In the genomic region with DNA sequence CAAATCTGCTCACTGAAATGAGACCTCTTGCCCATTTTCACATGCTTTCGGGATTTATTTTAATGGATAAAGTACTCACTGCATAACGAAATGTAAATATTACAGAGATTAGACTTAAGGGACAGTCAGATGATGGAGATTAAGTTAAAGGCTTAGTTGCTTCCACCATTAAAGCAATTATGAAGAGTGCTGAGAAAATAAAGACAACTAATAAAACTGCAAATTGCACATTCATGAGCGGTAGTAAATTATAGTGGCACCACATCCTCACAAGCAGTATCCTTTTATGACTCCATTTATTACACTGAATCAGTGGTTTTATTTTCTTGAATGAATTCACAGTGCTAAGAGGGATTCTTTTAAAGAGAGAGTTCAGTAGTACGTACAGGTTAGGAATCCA, we compare ENCODE assay signal across 1 cellular context.
A peak's percentile ranks its signal among the peaks of the same experiment; 100 is the strongest.
TF ChIP-seq lines count a peak whose summit lies in the region.

No MANE protein-coding gene starts in this region.

TF ChIP-seq in HEK293, 187 proteins besides CTCF, POLR2A, EP300 and RAD21 (continued from another document and continues in another):
- TF ChIP-seq, protein P1, sequence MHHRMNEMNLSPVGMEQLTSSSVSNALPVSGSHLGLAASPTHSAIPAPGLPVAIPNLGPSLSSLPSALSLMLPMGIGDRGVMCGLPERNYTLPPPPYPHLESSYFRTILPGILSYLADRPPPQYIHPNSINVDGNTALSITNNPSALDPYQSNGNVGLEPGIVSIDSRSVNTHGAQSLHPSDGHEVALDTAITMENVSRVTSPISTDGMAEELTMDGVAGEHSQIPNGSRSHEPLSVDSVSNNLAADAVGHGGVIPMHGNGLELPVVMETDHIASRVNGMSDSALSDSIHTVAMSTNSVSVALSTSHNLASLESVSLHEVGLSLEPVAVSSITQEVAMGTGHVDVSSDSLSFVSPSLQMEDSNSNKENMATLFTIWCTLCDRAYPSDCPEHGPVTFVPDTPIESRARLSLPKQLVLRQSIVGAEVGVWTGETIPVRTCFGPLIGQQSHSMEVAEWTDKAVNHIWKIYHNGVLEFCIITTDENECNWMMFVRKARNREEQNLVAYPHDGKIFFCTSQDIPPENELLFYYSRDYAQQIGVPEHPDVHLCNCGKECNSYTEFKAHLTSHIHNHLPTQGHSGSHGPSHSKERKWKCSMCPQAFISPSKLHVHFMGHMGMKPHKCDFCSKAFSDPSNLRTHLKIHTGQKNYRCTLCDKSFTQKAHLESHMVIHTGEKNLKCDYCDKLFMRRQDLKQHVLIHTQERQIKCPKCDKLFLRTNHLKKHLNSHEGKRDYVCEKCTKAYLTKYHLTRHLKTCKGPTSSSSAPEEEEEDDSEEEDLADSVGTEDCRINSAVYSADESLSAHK (tag by site-specific recombination; IDR thresholded peaks at IDR 0.05) = peak; percentile 87
- TF ChIP-seq ZNF692 (tag by site-specific recombination; IDR thresholded peaks at IDR 0.05) (no peak), ZNF600 (tag by site-specific recombination; IDR thresholded peaks at IDR 0.05) (no peak), GLI2 (tag by site-specific recombination; IDR thresholded peaks at IDR 0.05; ENCODE audit: borderline replicate concordance, low read depth) (peak; percentile 73), ZFP3 (tag by site-specific recombination; IDR thresholded peaks at IDR 0.05; ENCODE audit: low read depth) (no peak), REPIN1 (tag by site-specific recombination; IDR thresholded peaks at IDR 0.05; ENCODE audit: low read depth) (no peak), ZBTB44 (tag by site-specific recombination; IDR thresholded peaks at IDR 0.05) (peak; percentile 95), ZNF776 (tag by site-specific recombination; IDR thresholded peaks at IDR 0.05; ENCODE audit: borderline replicate concordance) (no peak), ZNF140 (tag by site-specific recombination; IDR thresholded peaks at IDR 0.05) (no peak), YY1 (tag by site-specific recombination; IDR thresholded peaks at IDR 0.05) (peak; percentile 64; the same call in 1 of the 2 replicates), KLF8 (tag by site-specific recombination; IDR thresholded peaks at IDR 0.05) (peak; percentile 33), MYNN (tag by site-specific recombination; IDR thresholded peaks at IDR 0.05; ENCODE audit: borderline replicate concordance) (no peak), ZSCAN5A (tag by site-specific recombination; IDR thresholded peaks at IDR 0.05) (no peak), ZNF404 (tag by site-specific recombination; IDR thresholded peaks at IDR 0.05) (no peak), SCRT2 (tag by site-specific recombination; IDR thresholded peaks at IDR 0.05) (no peak), ZNF596 (tag by site-specific recombination; IDR thresholded peaks at IDR 0.05) (peak; percentile 76; the same call in 1 of the 2 replicates), ZNF221 (tag by site-specific recombination; IDR thresholded peaks at IDR 0.05; ENCODE audit: borderline replicate concordance) (no peak), ZNF19 (tag by site-specific recombination; IDR thresholded peaks at IDR 0.05; ENCODE audit: low read depth) (no peak), ZNF416 (tag by site-specific recombination; IDR thresholded peaks at IDR 0.05) (no peak), ZNF302 (tag by site-specific recombination; IDR thresholded peaks at IDR 0.05; ENCODE audit: low read depth) (0 out of 2 replicates have a peak, but pooled peaks have one; percentile 46), PRDM2 (tag by site-specific recombination; IDR thresholded peaks at IDR 0.05; ENCODE audit: borderline replicate concordance) (no peak), ZSCAN23 (tag by site-specific recombination; IDR thresholded peaks at IDR 0.05) (no peak), ZNF23 (tag by site-specific recombination; IDR thresholded peaks at IDR 0.05; ENCODE audit: borderline replicate concordance) (no peak), MZF1 (tag by site-specific recombination; IDR thresholded peaks at IDR 0.05; ENCODE audit: borderline replicate concordance) (peak; percentile 92; the same call in 1 of the 2 replicates), ELK4 (IDR thresholded peaks at IDR 0.05; ENCODE audit: borderline replicate concordance, low read depth, low read length) (no peak), ZNF488 (tag by site-specific recombination; IDR thresholded peaks at IDR 0.05) (no peak)
- TF ChIP-seq, protein P2, sequence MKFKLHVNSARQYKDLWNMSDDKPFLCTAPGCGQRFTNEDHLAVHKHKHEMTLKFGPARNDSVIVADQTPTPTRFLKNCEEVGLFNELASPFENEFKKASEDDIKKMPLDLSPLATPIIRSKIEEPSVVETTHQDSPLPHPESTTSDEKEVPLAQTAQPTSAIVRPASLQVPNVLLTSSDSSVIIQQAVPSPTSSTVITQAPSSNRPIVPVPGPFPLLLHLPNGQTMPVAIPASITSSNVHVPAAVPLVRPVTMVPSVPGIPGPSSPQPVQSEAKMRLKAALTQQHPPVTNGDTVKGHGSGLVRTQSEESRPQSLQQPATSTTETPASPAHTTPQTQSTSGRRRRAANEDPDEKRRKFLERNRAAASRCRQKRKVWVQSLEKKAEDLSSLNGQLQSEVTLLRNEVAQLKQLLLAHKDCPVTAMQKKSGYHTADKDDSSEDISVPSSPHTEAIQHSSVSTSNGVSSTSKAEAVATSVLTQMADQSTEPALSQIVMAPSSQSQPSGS (tag by site-specific recombination; IDR thresholded peaks at IDR 0.05; ENCODE audit: low read depth) = no peak
- TF ChIP-seq, protein P3, sequence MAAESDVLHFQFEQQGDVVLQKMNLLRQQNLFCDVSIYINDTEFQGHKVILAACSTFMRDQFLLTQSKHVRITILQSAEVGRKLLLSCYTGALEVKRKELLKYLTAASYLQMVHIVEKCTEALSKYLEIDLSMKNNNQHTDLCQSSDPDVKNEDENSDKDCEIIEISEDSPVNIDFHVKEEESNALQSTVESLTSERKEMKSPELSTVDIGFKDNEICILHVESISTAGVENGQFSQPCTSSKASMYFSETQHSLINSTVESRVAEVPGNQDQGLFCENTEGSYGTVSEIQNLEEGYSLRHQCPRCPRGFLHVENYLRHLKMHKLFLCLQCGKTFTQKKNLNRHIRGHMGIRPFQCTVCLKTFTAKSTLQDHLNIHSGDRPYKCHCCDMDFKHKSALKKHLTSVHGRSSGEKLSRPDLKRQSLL (tag by site-specific recombination; IDR thresholded peaks at IDR 0.05) = no peak; the same call in 1 of the 2 replicates
- TF ChIP-seq, protein P4, sequence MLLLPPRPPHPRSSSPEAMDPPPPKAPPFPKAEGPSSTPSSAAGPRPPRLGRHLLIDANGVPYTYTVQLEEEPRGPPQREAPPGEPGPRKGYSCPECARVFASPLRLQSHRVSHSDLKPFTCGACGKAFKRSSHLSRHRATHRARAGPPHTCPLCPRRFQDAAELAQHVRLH (tag by site-specific recombination; IDR thresholded peaks at IDR 0.05) = peak; percentile 89
- TF ChIP-seq, protein P5, sequence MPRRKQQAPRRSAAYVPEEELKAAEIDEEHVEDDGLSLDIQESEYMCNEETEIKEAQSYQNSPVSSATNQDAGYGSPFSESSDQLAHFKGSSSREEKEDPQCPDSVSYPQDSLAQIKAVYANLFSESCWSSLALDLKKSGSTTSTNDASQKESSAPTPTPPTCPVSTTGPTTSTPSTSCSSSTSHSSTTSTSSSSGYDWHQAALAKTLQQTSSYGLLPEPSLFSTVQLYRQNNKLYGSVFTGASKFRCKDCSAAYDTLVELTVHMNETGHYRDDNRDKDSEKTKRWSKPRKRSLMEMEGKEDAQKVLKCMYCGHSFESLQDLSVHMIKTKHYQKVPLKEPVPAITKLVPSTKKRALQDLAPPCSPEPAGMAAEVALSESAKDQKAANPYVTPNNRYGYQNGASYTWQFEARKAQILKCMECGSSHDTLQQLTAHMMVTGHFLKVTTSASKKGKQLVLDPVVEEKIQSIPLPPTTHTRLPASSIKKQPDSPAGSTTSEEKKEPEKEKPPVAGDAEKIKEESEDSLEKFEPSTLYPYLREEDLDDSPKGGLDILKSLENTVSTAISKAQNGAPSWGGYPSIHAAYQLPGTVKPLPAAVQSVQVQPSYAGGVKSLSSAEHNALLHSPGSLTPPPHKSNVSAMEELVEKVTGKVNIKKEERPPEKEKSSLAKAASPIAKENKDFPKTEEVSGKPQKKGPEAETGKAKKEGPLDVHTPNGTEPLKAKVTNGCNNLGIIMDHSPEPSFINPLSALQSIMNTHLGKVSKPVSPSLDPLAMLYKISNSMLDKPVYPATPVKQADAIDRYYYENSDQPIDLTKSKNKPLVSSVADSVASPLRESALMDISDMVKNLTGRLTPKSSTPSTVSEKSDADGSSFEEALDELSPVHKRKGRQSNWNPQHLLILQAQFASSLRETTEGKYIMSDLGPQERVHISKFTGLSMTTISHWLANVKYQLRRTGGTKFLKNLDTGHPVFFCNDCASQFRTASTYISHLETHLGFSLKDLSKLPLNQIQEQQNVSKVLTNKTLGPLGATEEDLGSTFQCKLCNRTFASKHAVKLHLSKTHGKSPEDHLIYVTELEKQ (tag by site-specific recombination; IDR thresholded peaks at IDR 0.05; ENCODE audit: borderline replicate concordance) = peak; percentile 94
